In genomic region chr14:65412189-65412846, GRCh38 we compare ENCODE assay signal across 1 cellular context.
A peak's percentile ranks its signal among the peaks of the same experiment; 100 is the strongest.
TF ChIP-seq lines count a peak whose summit lies in the region.

TSS of gene FUT8 (plus strand) at chr14:65412730. CDS start at chr14:65561564, 148,834 bp downstream.

TF ChIP-seq in HepG2, 621 proteins besides CTCF, POLR2A, EP300 and RAD21 (continued from another document and continues in another):
- TF ChIP-seq SRF (IDR thresholded peaks at IDR 0.05; ENCODE audit: low read depth, low read length), result no peak
- peak; percentile 70 for TF ChIP-seq HOXA3 (CRISPR knock-in tag; IDR thresholded peaks at IDR 0.05)
- TF ChIP-seq SETDB1 (CRISPR knock-in tag; IDR thresholded peaks at IDR 0.05; ENCODE audit: borderline replicate concordance), result no peak
- TF ChIP-seq ZNF407 (CRISPR knock-in tag; IDR thresholded peaks at IDR 0.05; ENCODE audit: not compliant biosample characterization), result peak; percentile 71
- TF ChIP-seq RFX5 (IDR thresholded peaks at IDR 0.05; ENCODE audit: low read depth, low read length), result 0 out of 2 replicates have a peak, but pooled peaks have one; percentile 24
- no peak for TF ChIP-seq CREBL2 (CRISPR knock-in tag; IDR thresholded peaks at IDR 0.05; ENCODE audit: borderline replicate concordance)
- no peak for TF ChIP-seq KIAA2018 (CRISPR knock-in tag; IDR thresholded peaks at IDR 0.05; ENCODE audit: borderline replicate concordance)
- no peak for TF ChIP-seq MIXL1 (CRISPR knock-in tag; IDR thresholded peaks at IDR 0.05)
- no peak for TF ChIP-seq ARNT (IDR thresholded peaks at IDR 0.05)
- no peak for TF ChIP-seq CC2D1A (CRISPR knock-in tag; IDR thresholded peaks at IDR 0.05)
- TF ChIP-seq HIVEP1 (CRISPR knock-in tag; IDR thresholded peaks at IDR 0.05), result no peak
- peak; percentile 68; the same call in 1 of the 2 replicates for TF ChIP-seq BORCS8-MEF2B (CRISPR knock-in tag; IDR thresholded peaks at IDR 0.05)
- TF ChIP-seq DMAP1 (CRISPR knock-in tag; IDR thresholded peaks at IDR 0.05), result peak; percentile 34
- TF ChIP-seq ZFP91 (CRISPR knock-in tag; IDR thresholded peaks at IDR 0.05; ENCODE audit: borderline replicate concordance), result peak; percentile 82
- TF ChIP-seq ZNF367 (CRISPR knock-in tag; IDR thresholded peaks at IDR 0.05; ENCODE audit: borderline replicate concordance), result no peak
- no peak for TF ChIP-seq ZFP41 (CRISPR knock-in tag; IDR thresholded peaks at IDR 0.05; ENCODE audit: borderline replicate concordance)
- peak; percentile 77; the same call in 1 of the 2 replicates for TF ChIP-seq RFXAP (CRISPR knock-in tag; IDR thresholded peaks at IDR 0.05; ENCODE audit: borderline replicate concordance)
- peak; percentile 41; the same call in 1 of the 2 replicates for TF ChIP-seq ZBTB20 (CRISPR knock-in tag; IDR thresholded peaks at IDR 0.05; ENCODE audit: borderline replicate concordance, low read depth)
- TF ChIP-seq ZNF260 (CRISPR knock-in tag; IDR thresholded peaks at IDR 0.05; ENCODE audit: borderline replicate concordance, low read depth), result no peak
- no peak for TF ChIP-seq FOXO4 (CRISPR knock-in tag; conservative IDR thresholded peaks at IDR 0.05)
- TF ChIP-seq NR3C1 (CRISPR knock-in tag; IDR thresholded peaks at IDR 0.05), result no peak
- TF ChIP-seq ZNF652 (CRISPR knock-in tag; IDR thresholded peaks at IDR 0.05; ENCODE audit: borderline replicate concordance, low read depth), result no peak
- TF ChIP-seq TBL1XR1 (IDR thresholded peaks at IDR 0.05; ENCODE audit: borderline replicate concordance, low read length, partially characterized antibody), result no peak
- no peak for TF ChIP-seq MBNL3 (CRISPR knock-in tag; conservative IDR thresholded peaks at IDR 0.05)
- TF ChIP-seq PRMT3 (CRISPR knock-in tag; IDR thresholded peaks at IDR 0.05; ENCODE audit: borderline replicate concordance, low read depth), result no peak
- peak; percentile 69 for TF ChIP-seq ARNT2 (CRISPR knock-in tag; IDR thresholded peaks at IDR 0.05; ENCODE audit: low read depth)
- TF ChIP-seq SP5 (CRISPR knock-in tag; IDR thresholded peaks at IDR 0.05; ENCODE audit: borderline replicate concordance, low read depth), result 0 out of 2 replicates have a peak, but pooled peaks have one; percentile 43
- 0 out of 2 replicates have a peak, but pooled peaks have one; percentile 33 for TF ChIP-seq ZNF75D (CRISPR knock-in tag; IDR thresholded peaks at IDR 0.05; ENCODE audit: borderline replicate concordance)
- TF ChIP-seq TGIF2 (CRISPR knock-in tag; IDR thresholded peaks at IDR 0.05), result no peak; the same call in 1 of the 2 replicates
- no peak for TF ChIP-seq MZF1 (CRISPR knock-in tag; IDR thresholded peaks at IDR 0.05; ENCODE audit: borderline replicate concordance)
- no peak for TF ChIP-seq JUND (CRISPR knock-in tag; IDR thresholded peaks at IDR 0.05)
- no peak for TF ChIP-seq KDM6A (CRISPR knock-in tag; IDR thresholded peaks at IDR 0.05; ENCODE audit: low read depth)
- TF ChIP-seq GMEB2 (CRISPR knock-in tag; IDR thresholded peaks at IDR 0.05; ENCODE audit: low read depth), result no peak
- no peak for TF ChIP-seq ZNF382 (CRISPR knock-in tag; IDR thresholded peaks at IDR 0.05; ENCODE audit: borderline replicate concordance)
- TF ChIP-seq MXD3 (CRISPR knock-in tag; IDR thresholded peaks at IDR 0.05), result peak; percentile 81; the same call in 1 of the 2 replicates
- peak; percentile 64; the same call in 1 of the 2 replicates for TF ChIP-seq ZNF30 (CRISPR knock-in tag; IDR thresholded peaks at IDR 0.05)
- no peak for TF ChIP-seq NR2C2 (CRISPR knock-in tag; IDR thresholded peaks at IDR 0.05; ENCODE audit: borderline replicate concordance)
- peak; percentile 82 for TF ChIP-seq MYC (CRISPR knock-in tag; IDR thresholded peaks at IDR 0.05; ENCODE audit: borderline replicate concordance)
